In the genomic region with DNA sequence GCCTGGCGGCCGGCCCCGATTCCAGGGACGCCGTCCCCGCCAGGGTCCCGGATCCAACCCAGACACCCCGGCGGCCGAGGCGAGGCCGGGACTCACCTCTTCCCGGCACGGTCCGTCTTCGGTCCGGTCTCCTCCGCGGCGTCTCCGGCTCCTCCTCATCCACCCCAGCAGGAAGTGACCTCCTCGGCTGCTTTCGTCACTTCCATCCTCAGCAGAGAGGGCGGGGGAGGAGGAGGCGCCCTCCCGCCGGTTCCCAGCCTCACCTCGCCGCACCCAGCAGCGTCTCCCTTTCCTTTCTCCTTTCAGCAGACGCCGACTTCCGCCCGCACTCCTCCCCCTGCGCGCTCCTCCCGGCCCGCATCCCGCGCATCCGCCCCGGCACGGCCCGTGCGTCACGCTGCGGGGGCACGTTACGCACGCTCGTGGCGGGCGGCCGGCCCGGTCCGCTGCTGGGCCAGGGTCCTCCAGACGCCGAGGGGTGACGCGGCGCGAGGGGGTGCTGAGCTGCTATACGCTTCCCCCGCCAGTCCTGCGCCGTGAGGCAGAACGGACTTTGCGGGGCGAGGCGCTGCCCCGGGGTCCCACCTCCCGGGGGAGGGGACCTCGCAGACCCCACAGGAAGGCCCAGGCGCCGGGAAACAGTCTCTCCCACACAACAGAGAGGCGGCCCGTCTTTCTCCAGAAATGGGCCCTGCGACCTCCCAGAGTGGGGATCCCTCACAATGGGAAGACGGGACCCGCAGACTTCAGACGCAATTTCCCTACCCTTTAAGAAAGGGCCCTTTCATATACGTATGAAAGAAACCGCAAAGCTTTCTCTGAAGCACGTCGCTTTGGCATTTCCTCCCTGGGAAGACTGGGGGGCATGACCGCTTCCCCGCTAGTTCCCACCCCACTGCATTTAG, we compare ENCODE assay signal across 8 cellular contexts. TPM values are rescaled to one million over a fixed set of nuclear protein-coding genes. Genes with fewer than 3 reads are reported as not detected.
DNase-seq lines count a peak whose midpoint lies in the region; ATAC-seq and TF ChIP-seq lines count a peak whose summit lies in the region.

A gene (minus strand): TSS at position 176 of the 905 bp plus-strand sequence. CDS start 2,043 bp downstream, outside the sequence.

- H3K4me1 Mint-ChIP-seq in activated naive CD4-positive, alpha-beta T cell treated with anti-CD3 and anti-CD28 coated beads, Interleukin-2, amount 50 U/mL, for 24 hours = peaks cover 67% of the 10 kb centered on the region

- CTCF ChIA-PET in HEK293 (lab: Yijun Ruan, JAX) = interaction anchor here (0.6 to 4.9 kb wide), 4 partner anchors 17 to 344 kb away, joined by 3 to 50 read pairs (median 6); no protein-coding TSS in a partner anchor

- H3K27ac ChIP-seq in HEK293 (ENCODE audit: extremely low read depth, low read depth, low read length) (peak within 1 kb of the TSS; percentile 89), osteoblast (ENCODE audit: low read depth, low read length) (peak within 1 kb of the TSS; percentile 90), testis (peak within 1 kb of the TSS; percentile 98 to 99)

- H3K36me3 ChIP-seq in HEK293 (ENCODE audit: control insufficient read depth in 2 of 2, insufficient read depth in 1 of 2, low read length in 2 of 2) (peaks cover 15 to 27% of the 10 kb centered on the region in 2 experiments; a peak in 2 of 3 replicates), osteoblast (ENCODE audit: insufficient read depth, low read length) (peaks cover 28% of the 10 kb centered on the region), testis (ENCODE audit: low read depth, missing control alignments) (no peaks in the 10 kb centered on the region)

- H2AFZ ChIP-seq in osteoblast (ENCODE audit: low read length) = peak within 1 kb of the TSS; percentile 69

- TF ChIP-seq POLR2A in testis (IDR thresholded peaks at IDR 0.05) = peak; percentile 60

- H3K27ac Mint-ChIP-seq in activated naive CD4-positive, alpha-beta T cell treated with anti-CD3 and anti-CD28 coated beads, Interleukin-2, amount 50 U/mL, for 24 hours = peak within 1 kb of the TSS; percentile 92

- peak within 1 kb of the TSS; percentile 98 for H3K4me3 Mint-ChIP-seq in activated naive CD4-positive, alpha-beta T cell treated with anti-CD3 and anti-CD28 coated beads, Interleukin-2, amount 50 U/mL, for 24 hours

- H3K4me1 ChIP-seq in HEK293 (ENCODE audit: control insufficient read depth, insufficient read depth, low read length) = peaks cover 6% of the 10 kb centered on the region
- peaks cover 24% of the 10 kb centered on the region for H3K4me1 ChIP-seq in osteoblast (ENCODE audit: insufficient read depth, low read length)
- H3K4me1 ChIP-seq in testis = peaks cover 15% of the 10 kb centered on the region

- POLR2A ChIA-PET in HEK293 (lab: Yijun Ruan, JAX) = interaction anchor here (0.8 kb wide), 1 partner anchor 15 kb away, joined by 3 read pairs; no protein-coding TSS in a partner anchor

- H3K9me3 ChIP-seq in HEK293 (ENCODE audit: control insufficient read depth, insufficient read depth, low read depth, low read length) (no peaks in the 10 kb centered on the region), osteoblast (ENCODE audit: low read depth, low read length) (no peaks in the 10 kb centered on the region), testis (no peaks in the 10 kb centered on the region)

- DNase-seq in GM03348 (ENCODE audit: low spot score) (peak; percentile 97), MV-4-11 (lab: John Stamatoyannopoulos, UW) (peak; percentile 87), glomerular visceral epithelial cell (ENCODE audit: extremely low spot score) (peak; percentile 94), osteoblast (ENCODE audit: insufficient read length, low spot score, missing footprints) (peak; percentile 96), testis (peak; percentile 94)

- intact Hi-C loops in testis (cut with DNase I; ENCODE audit: low total_unique reads) = no loop called here

- H3K27me3 Mint-ChIP-seq in activated naive CD4-positive, alpha-beta T cell treated with anti-CD3 and anti-CD28 coated beads, Interleukin-2, amount 50 U/mL, for 24 hours = no peaks in the 10 kb centered on the region

- peak within 1 kb of the TSS; percentile 99 for H3K4me2 ChIP-seq in osteoblast (ENCODE audit: insufficient read depth, low read length)

- TF ChIP-seq CTCF in HEK293 (tag by site-specific recombination; IDR thresholded peaks at IDR 0.05) = no peak
- no peak for TF ChIP-seq CTCF in osteoblast (IDR thresholded peaks at IDR 0.05; ENCODE audit: extremely low read depth, low read depth, low read length)
- TF ChIP-seq CTCF in testis (IDR thresholded peaks at IDR 0.05) = no peak

- 0 to 1% methylated on average over 13 to 84 of the region's 87 CpGs for WGBS in testis, 2 donors

- H3K36me3 Mint-ChIP-seq in activated naive CD4-positive, alpha-beta T cell treated with anti-CD3 and anti-CD28 coated beads, Interleukin-2, amount 50 U/mL, for 24 hours = peaks cover 11% of the 10 kb centered on the region

- peak; percentile 96 for ATAC-seq in SK-N-SH treated with all-trans-retinoic acid at 6 μM for 48 hours

- H4K20me1 ChIP-seq in osteoblast (ENCODE audit: insufficient read depth, low read length) = peaks cover 25% of the 10 kb centered on the region

- peak within 1 kb of the TSS; percentile 71 for H3K4me3 ChIP-seq in HEK293 (ENCODE audit: low read depth, low read length)
- H3K4me3 ChIP-seq in osteoblast (ENCODE audit: insufficient read depth, low read length) = peak within 1 kb of the TSS; percentile 94
- peak within 1 kb of the TSS; percentile 84 to 99 for H3K4me3 ChIP-seq in testis

- H3K27me3 ChIP-seq in osteoblast (ENCODE audit: insufficient read depth, low read length) = no peaks in the 10 kb centered on the region
- no peaks in the 10 kb centered on the region for H3K27me3 ChIP-seq in testis

- no peaks in the 10 kb centered on the region for H3K9me3 Mint-ChIP-seq in activated naive CD4-positive, alpha-beta T cell treated with anti-CD3 and anti-CD28 coated beads, Interleukin-2, amount 50 U/mL, for 24 hours

- peaks cover 44% of the 10 kb centered on the region for H3K79me2 ChIP-seq in osteoblast (ENCODE audit: insufficient read depth, low read length)

TF ChIP-seq in HEK293, 187 proteins besides CTCF, POLR2A, EP300 and RAD21 (continues in another document):
- TF ChIP-seq HOXC10 (CRISPR knock-in tag; IDR thresholded peaks at IDR 0.05) (peak; percentile 61; the same call in 1 of the 2 replicates), ZNF510 (tag by site-specific recombination; IDR thresholded peaks at IDR 0.05; ENCODE audit: insufficient replicate concordance) (no peak), ZFP41 (tag by site-specific recombination; IDR thresholded peaks at IDR 0.05; ENCODE audit: borderline replicate concordance) (no peak)
- TF ChIP-seq, protein P1, sequence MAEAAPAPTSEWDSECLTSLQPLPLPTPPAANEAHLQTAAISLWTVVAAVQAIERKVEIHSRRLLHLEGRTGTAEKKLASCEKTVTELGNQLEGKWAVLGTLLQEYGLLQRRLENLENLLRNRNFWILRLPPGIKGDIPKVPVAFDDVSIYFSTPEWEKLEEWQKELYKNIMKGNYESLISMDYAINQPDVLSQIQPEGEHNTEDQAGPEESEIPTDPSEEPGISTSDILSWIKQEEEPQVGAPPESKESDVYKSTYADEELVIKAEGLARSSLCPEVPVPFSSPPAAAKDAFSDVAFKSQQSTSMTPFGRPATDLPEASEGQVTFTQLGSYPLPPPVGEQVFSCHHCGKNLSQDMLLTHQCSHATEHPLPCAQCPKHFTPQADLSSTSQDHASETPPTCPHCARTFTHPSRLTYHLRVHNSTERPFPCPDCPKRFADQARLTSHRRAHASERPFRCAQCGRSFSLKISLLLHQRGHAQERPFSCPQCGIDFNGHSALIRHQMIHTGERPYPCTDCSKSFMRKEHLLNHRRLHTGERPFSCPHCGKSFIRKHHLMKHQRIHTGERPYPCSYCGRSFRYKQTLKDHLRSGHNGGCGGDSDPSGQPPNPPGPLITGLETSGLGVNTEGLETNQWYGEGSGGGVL (tag by site-specific recombination; IDR thresholded peaks at IDR 0.05) = peak; percentile 82

TF ChIP-seq in SK-N-SH treated with all-trans-retinoic acid at 6 μM for 48 hours, 23 proteins besides CTCF, POLR2A, EP300 and RAD21:
- 0 out of 2 replicates have a peak, but pooled peaks have one; percentile 30 for TF ChIP-seq ZC3H10 (CRISPR knock-in tag; IDR thresholded peaks at IDR 0.05)
- TF ChIP-seq, protein P2, sequence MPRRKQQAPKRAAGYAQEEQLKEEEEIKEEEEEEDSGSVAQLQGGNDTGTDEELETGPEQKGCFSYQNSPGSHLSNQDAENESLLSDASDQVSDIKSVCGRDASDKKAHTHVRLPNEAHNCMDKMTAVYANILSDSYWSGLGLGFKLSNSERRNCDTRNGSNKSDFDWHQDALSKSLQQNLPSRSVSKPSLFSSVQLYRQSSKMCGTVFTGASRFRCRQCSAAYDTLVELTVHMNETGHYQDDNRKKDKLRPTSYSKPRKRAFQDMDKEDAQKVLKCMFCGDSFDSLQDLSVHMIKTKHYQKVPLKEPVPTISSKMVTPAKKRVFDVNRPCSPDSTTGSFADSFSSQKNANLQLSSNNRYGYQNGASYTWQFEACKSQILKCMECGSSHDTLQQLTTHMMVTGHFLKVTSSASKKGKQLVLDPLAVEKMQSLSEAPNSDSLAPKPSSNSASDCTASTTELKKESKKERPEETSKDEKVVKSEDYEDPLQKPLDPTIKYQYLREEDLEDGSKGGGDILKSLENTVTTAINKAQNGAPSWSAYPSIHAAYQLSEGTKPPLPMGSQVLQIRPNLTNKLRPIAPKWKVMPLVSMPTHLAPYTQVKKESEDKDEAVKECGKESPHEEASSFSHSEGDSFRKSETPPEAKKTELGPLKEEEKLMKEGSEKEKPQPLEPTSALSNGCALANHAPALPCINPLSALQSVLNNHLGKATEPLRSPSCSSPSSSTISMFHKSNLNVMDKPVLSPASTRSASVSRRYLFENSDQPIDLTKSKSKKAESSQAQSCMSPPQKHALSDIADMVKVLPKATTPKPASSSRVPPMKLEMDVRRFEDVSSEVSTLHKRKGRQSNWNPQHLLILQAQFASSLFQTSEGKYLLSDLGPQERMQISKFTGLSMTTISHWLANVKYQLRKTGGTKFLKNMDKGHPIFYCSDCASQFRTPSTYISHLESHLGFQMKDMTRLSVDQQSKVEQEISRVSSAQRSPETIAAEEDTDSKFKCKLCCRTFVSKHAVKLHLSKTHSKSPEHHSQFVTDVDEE (CRISPR knock-in tag; IDR thresholded peaks at IDR 0.05) = peak; percentile 38; the same call in 1 of the 2 replicates
- TF ChIP-seq GLIS3 (CRISPR knock-in tag; IDR thresholded peaks at IDR 0.05) = no peak
- no peak for TF ChIP-seq ZFP3 (CRISPR knock-in tag; IDR thresholded peaks at IDR 0.05)
- TF ChIP-seq ESRRG (CRISPR knock-in tag; IDR thresholded peaks at IDR 0.05) = no peak

RNA-seq across cellular contexts. Expression of the gene that starts here (rescaled TPM):
- total RNA-seq in osteoblast (13.0 and 14.8 TPM in 2 replicates), testis (10 to 100 TPM; 28.0 to 29.1 TPM)
- 22.2 TPM for polyA plus RNA-seq in testis (ENCODE audit: insufficient read depth, low read depth, low replicate concordance)

Comparison
In these comparisons a context has a peak if more than half of its experiments do, and no peak if none do; other contexts are left out.
1. Peak in every context shown above with its lines: DNase-seq, ATAC-seq, H3K4me3 ChIP-seq and H3K27ac ChIP-seq.